Comparison of ENCODE assay signal across 18 cellular contexts in genomic region chr22:30927806-30928205, GRCh38. TPM values are rescaled to one million over a fixed set of nuclear protein-coding genes. Genes with fewer than 3 reads are reported as not detected.
DNase-seq lines count a peak whose midpoint lies in the region; ATAC-seq, FAIRE-seq and TF ChIP-seq lines count a peak whose summit lies in the region.
"Had no signal": no experiment of that assay in that cellular context is flagged by ENCODE, and none has a peak within 500 bp of the region (broad histone marks: within the 10 kb centered on the region; RNA-seq: fewer than 3 reads in every experiment).

No MANE protein-coding gene starts in this region.

- H3K14ac ChIP-seq in neuronal stem cell (ENCODE audit: low read length) = no peak overlapping the region

- no peak overlapping the region for H2BK12ac ChIP-seq in neuronal stem cell (ENCODE audit: low read length)

- no peak for FAIRE-seq in RCC 7860 (lab: Jason Lieb, UNC)
- FAIRE-seq: GM12878 had no signal

- TF ChIP-seq POLR2A in testis (IDR thresholded peaks at IDR 0.05) = no peak

- no peak overlapping the region for H2AFZ ChIP-seq in neuronal stem cell (ENCODE audit: low read length)

- H3K27me3 ChIP-seq in left ventricle myocardium inferior (ENCODE audit: low read depth) (no peaks in the 10 kb centered on the region), neuronal stem cell (ENCODE audit: control insufficient read depth in 3 of 3, insufficient read depth in 3 of 3, low read depth in 1 of 3, low read length in 3 of 3) (no peaks in the 10 kb centered on the region), testis (no peaks in the 10 kb centered on the region)
- H3K27me3 ChIP-seq: BLaER1 had no signal

- no peak overlapping the region for H4K91ac ChIP-seq in neuronal stem cell (ENCODE audit: low read depth, low read length, poor library complexity)

- H4K8ac ChIP-seq in neuronal stem cell (ENCODE audit: low read depth, low read length) = no peak overlapping the region

- H2BK5ac ChIP-seq in neuronal stem cell (ENCODE audit: low read length) = peak overlapping the region; percentile 70

- no CpG with 5 or more reads among the region's 10 CpGs for WGBS in neuronal stem cell (ENCODE audit: extremely low coverage in 2 of 2, insufficient read length in 2 of 2, insufficient replicate concordance in 1 of 2), 2 donors
- WGBS in testis, 2 donors = 89 to 94% methylated on average over 9 to 10 of the region's 10 CpGs

- no peak overlapping the region for H3K23ac ChIP-seq in neuronal stem cell (ENCODE audit: low read depth, low read length, poor library complexity)

- H2BK15ac ChIP-seq in neuronal stem cell (ENCODE audit: low read length) = no peak overlapping the region

- no peak overlapping the region for H3K4ac ChIP-seq in neuronal stem cell (ENCODE audit: low read length)

- peaks cover 71% of the 10 kb centered on the region for H3K36me3 ChIP-seq in left ventricle myocardium inferior
- peaks cover 61 to 92% of the 10 kb centered on the region in 2 donors for H3K36me3 ChIP-seq in neuronal stem cell (replicated peaks in 1 of 2; ENCODE audit: control insufficient read depth in 2 of 2, insufficient read depth in 2 of 2, low read length in 2 of 2)
- H3K36me3 ChIP-seq in testis (ENCODE audit: low read depth, missing control alignments) = no peaks in the 10 kb centered on the region

- peaks cover 10% of the 10 kb centered on the region for H3K4me1 ChIP-seq in left ventricle myocardium inferior
- no peaks in the 10 kb centered on the region for H3K4me1 ChIP-seq in neuronal stem cell (ENCODE audit: control insufficient read depth in 2 of 2, insufficient read depth in 1 of 2, low read depth in 1 of 2, low read length in 2 of 2)
- H3K4me1 ChIP-seq in testis = no peaks in the 10 kb centered on the region
- H3K4me1 ChIP-seq: BLaER1 had no signal

- no peak overlapping the region for H3K9ac ChIP-seq in neuronal stem cell (ENCODE audit: low read depth, low read length, poor library complexity)
- H3K9ac ChIP-seq: BLaER1 had no signal

- no peak overlapping the region for H3K4me2 ChIP-seq in neuronal stem cell (ENCODE audit: insufficient read depth, low read length, poor library complexity, severe bottlenecking)
- H3K4me2 ChIP-seq: BLaER1 had no signal

- H3K27ac ChIP-seq in left ventricle myocardium inferior (replicated peaks) (no peak overlapping the region), caudate nucleus (ENCODE audit: low read depth, low read length) (peak overlapping the region; percentile 30), neuronal stem cell (replicated peaks; ENCODE audit: low read length) (no peak overlapping the region), testis (no peak overlapping the region)
- H3K27ac ChIP-seq: BLaER1, HL-60 had no signal

- no peak overlapping the region for H3K18ac ChIP-seq in neuronal stem cell (ENCODE audit: low read length)

- H3K9me3 ChIP-seq in left ventricle myocardium inferior (replicated peaks) (no peaks in the 10 kb centered on the region), neuronal stem cell (replicated peaks in 1 of 2; ENCODE audit: control insufficient read depth in 2 of 2, insufficient read depth in 1 of 2, low read depth in 1 of 2, low read length in 2 of 2) (no peaks in the 10 kb centered on the region), testis (no peaks in the 10 kb centered on the region)
- H3K9me3 ChIP-seq: BLaER1 had no signal

- H3K79me1 ChIP-seq in neuronal stem cell (ENCODE audit: low read depth, low read length) = no peaks in the 10 kb centered on the region

- H2AK5ac ChIP-seq in neuronal stem cell (ENCODE audit: low read depth, low read length) = no peak overlapping the region

- no peak overlapping the region for H2BK120ac ChIP-seq in neuronal stem cell (ENCODE audit: low read depth, low read length)

- no peak overlapping the region for H3K4me3 ChIP-seq in left ventricle myocardium inferior
- no peak overlapping the region for H3K4me3 ChIP-seq in neuronal stem cell (ENCODE audit: low read length in 2 of 2)
- no peak overlapping the region for H3K4me3 ChIP-seq in testis
- H3K4me3 ChIP-seq: BLaER1, GM12878 had no signal

- no peak for ATAC-seq in GM18858 (IDR thresholded peaks at IDR 0.05; ENCODE audit: unreplicated experiment)
- ATAC-seq: GM12878 had no signal

- DNase-seq in cardiac septum (ENCODE audit: low spot score) = peak; percentile 53
- no peak for DNase-seq in left ventricle myocardium inferior
- DNase-seq in caudate nucleus (lab: John Stamatoyannopoulos, UW) = no peak
- no peak for DNase-seq in neuronal stem cell (ENCODE audit: low spot score)
- DNase-seq in testis = peak; percentile 11
- DNase-seq in GM19240 (ENCODE audit: insufficient read length, low spot score) = no peak
- no peak for DNase-seq in RCC 7860 (ENCODE audit: low spot score)
- DNase-seq: 8988T; Calu3; CD4-positive, alpha-beta memory T cell; DND-41; EL; GOT3; H7 had no signal

- TF ChIP-seq CTCF in left ventricle myocardium inferior (IDR thresholded peaks at IDR 0.05; ENCODE audit: borderline replicate concordance) = no peak
- no peak for TF ChIP-seq CTCF in testis (IDR thresholded peaks at IDR 0.05)

- intact Hi-C loops in cardiac septum (cut with DNase I) (no loop called here), left ventricle myocardium inferior (cut with micrococcal nuclease) (no loop called here), testis (cut with DNase I; ENCODE audit: low total_unique reads) (loop anchor here (10.0 kb wide), 2 partner anchors 163 to 293 kb away; partner anchors contain the start of gene SLC35E4)

RNA-seq across cellular contexts. Expression of gene MORC2, which starts 40.8 kb away (rescaled TPM):
- total RNA-seq in cardiac septum (20.6 TPM), left ventricle myocardium inferior (18.0 TPM), testis (10 to 100 TPM; 65.5 to 81.0 TPM)
- polyA plus RNA-seq in neuronal stem cell (2013, experiment 1 of 2) = 29.0 TPM
- polyA plus RNA-seq in neuronal stem cell (2013, experiment 2 of 2) = 31.5 TPM
- polyA plus RNA-seq in testis (ENCODE audit: insufficient read depth, low read depth, low replicate concordance) = 64.8 TPM

RNA-seq across cellular contexts. Expression of gene TUG1, which starts 41.3 kb away (rescaled TPM):
- 52.6 TPM for total RNA-seq in cardiac septum
- 33.6 TPM for total RNA-seq in left ventricle myocardium inferior
- polyA plus RNA-seq in neuronal stem cell (2013, experiment 1 of 2) = 113 TPM
- 113 TPM for polyA plus RNA-seq in neuronal stem cell (2013, experiment 2 of 2)
- total RNA-seq in testis = 100 to 1,000 TPM; 134 to 182 TPM
- polyA plus RNA-seq in testis (ENCODE audit: insufficient read depth, low read depth, low replicate concordance) = 157 TPM

Comparison
In these comparisons a context has a peak if more than half of its experiments do, and no peak if none do; other contexts are left out.
1. DNase-seq: peak in cardiac septum (single experiment) and testis (single experiment); none in left ventricle myocardium inferior (single experiment), caudate nucleus (0 of 61), neuronal stem cell (single experiment), GM19240 (single experiment) and RCC 7860 (single experiment).